28 cellular contexts compared by ENCODE assay signal in genomic region chr9:78146241-78146640, GRCh38.
"Had no signal": no experiment of that assay in that cellular context is flagged by ENCODE, and none has a peak within 500 bp of the region (broad histone marks: within the 10 kb centered on the region; RNA-seq: fewer than 3 reads in every experiment).

No MANE protein-coding gene starts in this region.

- H3K9ac ChIP-seq: KMS-11 had no signal

- H3K9me3 ChIP-seq: body of pancreas, breast epithelium, SJCRH30 had no signal

- H3K36me3 ChIP-seq: ascending aorta, breast epithelium, SJCRH30, WERI-Rb-1 had no signal

- H3K4me3 Mint-ChIP-seq: activated CD8-positive, alpha-beta T cell treated with anti-CD3 and anti-CD28 coated beads for 36 hours; activated naive CD4-positive, alpha-beta T cell treated with anti-CD3 and anti-CD28 coated beads for 36 hours; activated T-cell treated with anti-CD3 and anti-CD28 coated beads, Interleukin-2, amount 50 U/mL, for 24 hours had no signal

- H3K4me3 ChIP-seq: ascending aorta, body of pancreas, breast epithelium, SJCRH30, SK-N-MC had no signal

- H3K27me3 ChIP-seq: ascending aorta, body of pancreas, breast epithelium, SJCRH30 had no signal

- H3K27me3 Mint-ChIP-seq: activated CD8-positive, alpha-beta T cell treated with anti-CD3 and anti-CD28 coated beads for 36 hours; activated T-cell treated with anti-CD3 and anti-CD28 coated beads, Interleukin-2, amount 50 U/mL, for 24 hours had no signal

- H3K4me2 ChIP-seq: KMS-11 had no signal

- DNase-seq: activated CD4-positive, alpha-beta T cell treated with anti-CD3 and anti-CD28 coated beads for 1 hour; activated CD4-positive, alpha-beta T cell treated with anti-CD3 and anti-CD28 coated beads for 48 hours; activated CD4-positive, alpha-beta T cell treated with anti-CD3 and anti-CD28 coated beads, Interleukin-2, amount 50 U/mL, for 4 hours; activated CD4-positive, CD25-positive, alpha-beta regulatory T cell; activated CD8-positive, alpha-beta T cell treated with anti-CD3 and anti-CD28 coated beads for 36 hours; activated gamma-delta T cell treated with Interleukin-2 at 50 U/mL for 16 hours; activated naive CD4-positive, alpha-beta T cell treated with anti-CD3 and anti-CD28 coated beads for 36 hours; activated T-cell treated with anti-CD3 and anti-CD28 coated beads, Interleukin-2, amount 50 U/mL, for 24 hours; amygdala; body of pancreas; MM.1S; MV-4-11; NCI-H1092; NCI-H1436 treated with DMSO at 0.1 percent for 48 hours; NCI-H1694 treated with DMSO at 0.1 percent for 48 hours; NCI-H2029; NCI-H345; NCI-H524 treated with DMSO at 0.1 percent for 48 hours; SHP77; SJCRH30; T1000; WERI-Rb-1 had no signal

- H3K27ac Mint-ChIP-seq: activated CD8-positive, alpha-beta T cell treated with anti-CD3 and anti-CD28 coated beads for 36 hours; activated naive CD4-positive, alpha-beta T cell treated with anti-CD3 and anti-CD28 coated beads for 36 hours; activated naive CD4-positive, alpha-beta T cell treated with anti-CD3 and anti-CD28 coated beads, Interleukin-2, amount 50 U/mL, for 72 hours; activated T-cell treated with anti-CD3 and anti-CD28 coated beads, Interleukin-2, amount 50 U/mL, for 24 hours had no signal

- H3K27ac ChIP-seq: ascending aorta, KMS-11, SJCRH30, SK-N-MC, WERI-Rb-1 had no signal

- H3K4me1 ChIP-seq: ascending aorta, breast epithelium, SJCRH30 had no signal

- ATAC-seq: activated CD8-positive, alpha-beta T cell treated with anti-CD3 and anti-CD28 coated beads for 36 hours; activated naive CD4-positive, alpha-beta T cell treated with anti-CD3 and anti-CD28 coated beads, Interleukin-2, amount 50 U/mL, for 72 hours; body of pancreas; Panc1 had no signal
